ENCODE assay signal across 22 cellular contexts in genomic region chr10:865257-865656, GRCh38.
DNase-seq lines count a peak whose midpoint lies in the region; ATAC-seq and TF ChIP-seq lines count a peak whose summit lies in the region.
"Had no signal": no experiment of that assay in that cellular context is flagged by ENCODE, and none has a peak within 500 bp of the region (broad histone marks: within the 10 kb centered on the region; RNA-seq: fewer than 3 reads in every experiment).

No MANE protein-coding gene starts in this region.

- DNase-seq in activated CD8-positive, alpha-beta T cell treated with anti-CD3 and anti-CD28 coated beads for 36 hours, result no peak
- no peak for DNase-seq in activated CD8-positive, alpha-beta T cell treated with anti-CD3 and anti-CD28 coated beads, Interleukin-2, amount 10 ng/mL, durations not matched to agents 7 days and 5 days
- no peak for DNase-seq in endothelial cell (ENCODE audit: low spot score)
- DNase-seq in progenitor cell of endocrine pancreas (ENCODE audit: low spot score, unreplicated experiment), result no peak
- DNase-seq in OCI-M2 (lab: John Stamatoyannopoulos, UW; ENCODE audit: unreplicated experiment), result no peak
- no peak for DNase-seq in mesothelial cell of epicardium (ENCODE audit: low spot score in 2 of 2, unreplicated experiment in 2 of 2)
- DNase-seq: activated naive CD4-positive, alpha-beta T cell treated with anti-CD3 and anti-CD28 coated beads, Interleukin-2, amount 50 U/mL, for 16 hours; DMS79 treated with DMSO at 0.1 percent for 48 hours; effector CD8-positive, alpha-beta T cell; HCEC 1CT; mammary epithelial cell; NCI-H1092 treated with DMSO at 0.1 percent for 48 hours; NCI-H2171; NCI-H82; stimulated activated CD4-positive, alpha-beta T cell treated with anti-CD3 and anti-CD28 coated beads, Interleukin-4, amount 100 ng/mL, for 1 hour; T-cell; trophoblast cell had no signal

- no peak overlapping the region for H2AFZ ChIP-seq in Loucy (ENCODE audit: low read length)

- H4K20me1 ChIP-seq in Loucy (ENCODE audit: insufficient read depth, low read length, poor library complexity, severe bottlenecking), result peaks cover 11% of the 10 kb centered on the region

- CTCF ChIA-PET in activated CD8-positive, alpha-beta T cell treated with anti-CD3 and anti-CD28 coated beads for 36 hours (lab: Charles Lee), result no interaction called here
- CTCF ChIA-PET in activated CD8-positive, alpha-beta T cell treated with anti-CD3 and anti-CD28 coated beads, Interleukin-2, amount 10 ng/mL, durations not matched to agents 7 days and 5 days (lab: Charles Lee), result interaction anchor here (1.0 kb wide), 1 partner anchor 14 kb away, joined by 4 read pairs; no protein-coding TSS in a partner anchor

- ATAC-seq in activated CD8-positive, alpha-beta T cell treated with anti-CD3 and anti-CD28 coated beads for 36 hours, result no peak
- no peak for ATAC-seq in activated CD8-positive, alpha-beta T cell treated with anti-CD3 and anti-CD28 coated beads, Interleukin-2, amount 10 ng/mL, durations not matched to agents 7 days and 5 days
- no peak for ATAC-seq in GM19463 (IDR thresholded peaks at IDR 0.05; ENCODE audit: unreplicated experiment)
- ATAC-seq: T-cell had no signal

- peaks cover 41% of the 10 kb centered on the region for H3K79me2 ChIP-seq in Loucy (ENCODE audit: insufficient read depth, low read length)

- peaks cover 11% of the 10 kb centered on the region for H3K4me1 Mint-ChIP-seq in activated CD8-positive, alpha-beta T cell treated with anti-CD3 and anti-CD28 coated beads for 36 hours (ENCODE audit: low read depth)
- peaks cover 5% of the 10 kb centered on the region for H3K4me1 Mint-ChIP-seq in activated CD8-positive, alpha-beta T cell treated with anti-CD3 and anti-CD28 coated beads, Interleukin-2, amount 10 ng/mL, durations not matched to agents 7 days and 5 days (ENCODE audit: low read depth)
- H3K4me1 Mint-ChIP-seq in endothelial cell (ENCODE audit: unreplicated experiment) (peaks cover 16% of the 10 kb centered on the region), progenitor cell of endocrine pancreas (ENCODE audit: low read depth) (peaks cover 3% of the 10 kb centered on the region), mesothelial cell of epicardium (peaks cover 2% of the 10 kb centered on the region)
- H3K4me1 Mint-ChIP-seq: CD14-positive monocyte had no signal

- no peaks in the 10 kb centered on the region for H3K9me3 ChIP-seq in Loucy (ENCODE audit: insufficient read depth, low read depth, low read length)
- H3K9me3 ChIP-seq: A549, breast epithelium had no signal

- peaks cover 51% of the 10 kb centered on the region for H3K36me3 Mint-ChIP-seq in activated CD8-positive, alpha-beta T cell treated with anti-CD3 and anti-CD28 coated beads for 36 hours (ENCODE audit: low read depth)
- H3K36me3 Mint-ChIP-seq in activated CD8-positive, alpha-beta T cell treated with anti-CD3 and anti-CD28 coated beads, Interleukin-2, amount 10 ng/mL, durations not matched to agents 7 days and 5 days (ENCODE audit: low read depth), result peaks cover 57% of the 10 kb centered on the region
- H3K36me3 Mint-ChIP-seq in endothelial cell (ENCODE audit: low read depth, unreplicated experiment) (peaks cover 49% of the 10 kb centered on the region), progenitor cell of endocrine pancreas (ENCODE audit: insufficient read depth) (peaks cover 30% of the 10 kb centered on the region), mesothelial cell of epicardium (peaks cover 44% of the 10 kb centered on the region)

- no peak overlapping the region for H3K4me3 ChIP-seq in Loucy (ENCODE audit: low read length, poor library complexity, severe bottlenecking)
- H3K4me3 ChIP-seq: A549, breast epithelium had no signal

- POLR2A ChIA-PET in activated CD8-positive, alpha-beta T cell treated with anti-CD3 and anti-CD28 coated beads for 36 hours (lab: Charles Lee), result no interaction called here
- POLR2A ChIA-PET in activated CD8-positive, alpha-beta T cell treated with anti-CD3 and anti-CD28 coated beads, Interleukin-2, amount 10 ng/mL, durations not matched to agents 7 days and 5 days (lab: Charles Lee), result no interaction called here

- no peaks in the 10 kb centered on the region for H3K9me2 ChIP-seq in Loucy (replicated peaks; ENCODE audit: low read depth, low read length)

- H3F3A ChIP-seq in Loucy (ENCODE audit: low read depth), result no peaks in the 10 kb centered on the region

- no peak for TF ChIP-seq CTCF in activated CD8-positive, alpha-beta T cell treated with anti-CD3 and anti-CD28 coated beads for 36 hours (IDR thresholded peaks at IDR 0.05)
- TF ChIP-seq CTCF in Loucy (conservative IDR thresholded peaks at IDR 0.05; ENCODE audit: low read length) (peak; percentile 47), endothelial cell (IDR thresholded peaks at IDR 0.05; ENCODE audit: unreplicated experiment) (no peak), progenitor cell of endocrine pancreas (IDR thresholded peaks at IDR 0.05; ENCODE audit: unreplicated experiment) (no peak), mesothelial cell of epicardium (IDR thresholded peaks at IDR 0.05; ENCODE audit: unreplicated experiment) (no peak)

- H3K9ac ChIP-seq in Loucy (ENCODE audit: low read depth, low read length, poor library complexity, severe bottlenecking), result no peak overlapping the region

- peaks cover 76% of the 10 kb centered on the region for H3K36me3 ChIP-seq in Loucy (ENCODE audit: insufficient read depth, low read length)
- H3K36me3 ChIP-seq: breast epithelium had no signal

- H3K27me3 ChIP-seq in Loucy (ENCODE audit: insufficient read depth, low read length, poor library complexity, severe bottlenecking), result no peaks in the 10 kb centered on the region
- H3K27me3 ChIP-seq: breast epithelium had no signal

- H3K4me3 Mint-ChIP-seq in activated CD8-positive, alpha-beta T cell treated with anti-CD3 and anti-CD28 coated beads for 36 hours, result no peak overlapping the region
- no peak overlapping the region for H3K4me3 Mint-ChIP-seq in activated CD8-positive, alpha-beta T cell treated with anti-CD3 and anti-CD28 coated beads, Interleukin-2, amount 10 ng/mL, durations not matched to agents 7 days and 5 days
- H3K4me3 Mint-ChIP-seq in endothelial cell (ENCODE audit: unreplicated experiment) (peak overlapping the region; percentile 22), progenitor cell of endocrine pancreas (ENCODE audit: low read depth) (no peak overlapping the region), mesothelial cell of epicardium (no peak overlapping the region)
- H3K4me3 Mint-ChIP-seq: CD14-positive monocyte, T-cell had no signal

- intact Hi-C loops in activated CD8-positive, alpha-beta T cell treated with anti-CD3 and anti-CD28 coated beads for 36 hours (cut with micrococcal nuclease), result no loop called here

- H3K4me2 ChIP-seq in Loucy (ENCODE audit: low read depth, low read length, poor library complexity, severe bottlenecking), result no peak overlapping the region
- H3K4me2 ChIP-seq: A549 had no signal

- H3K9me3 Mint-ChIP-seq in activated CD8-positive, alpha-beta T cell treated with anti-CD3 and anti-CD28 coated beads for 36 hours, result no peaks in the 10 kb centered on the region
- H3K9me3 Mint-ChIP-seq in activated CD8-positive, alpha-beta T cell treated with anti-CD3 and anti-CD28 coated beads, Interleukin-2, amount 10 ng/mL, durations not matched to agents 7 days and 5 days (ENCODE audit: insufficient read depth), result no peaks in the 10 kb centered on the region
- no peaks in the 10 kb centered on the region for H3K9me3 Mint-ChIP-seq in endothelial cell (ENCODE audit: unreplicated experiment)
- no peaks in the 10 kb centered on the region for H3K9me3 Mint-ChIP-seq in progenitor cell of endocrine pancreas (ENCODE audit: low read depth)
- H3K9me3 Mint-ChIP-seq in mesothelial cell of epicardium, result no peaks in the 10 kb centered on the region
- H3K9me3 Mint-ChIP-seq: T-cell had no signal

- H3K27ac Mint-ChIP-seq in activated CD8-positive, alpha-beta T cell treated with anti-CD3 and anti-CD28 coated beads for 36 hours, result peak overlapping the region; percentile 28
- H3K27ac Mint-ChIP-seq in activated CD8-positive, alpha-beta T cell treated with anti-CD3 and anti-CD28 coated beads, Interleukin-2, amount 10 ng/mL, durations not matched to agents 7 days and 5 days, result no peak overlapping the region
- H3K27ac Mint-ChIP-seq in endothelial cell (ENCODE audit: unreplicated experiment) (peak overlapping the region; percentile 32), progenitor cell of endocrine pancreas (peak overlapping the region; percentile 56), mesothelial cell of epicardium (no peak overlapping the region)
- H3K27ac Mint-ChIP-seq: T-cell had no signal

- H3K4me1 ChIP-seq in Loucy (ENCODE audit: insufficient read depth, low read length, poor library complexity, severe bottlenecking), result no peaks in the 10 kb centered on the region
- H3K4me1 ChIP-seq: A549, breast epithelium had no signal

- no peaks in the 10 kb centered on the region for H3K27me3 Mint-ChIP-seq in activated CD8-positive, alpha-beta T cell treated with anti-CD3 and anti-CD28 coated beads for 36 hours
- H3K27me3 Mint-ChIP-seq in activated CD8-positive, alpha-beta T cell treated with anti-CD3 and anti-CD28 coated beads, Interleukin-2, amount 10 ng/mL, durations not matched to agents 7 days and 5 days (ENCODE audit: low read depth), result no peaks in the 10 kb centered on the region
- peaks cover 3% of the 10 kb centered on the region for H3K27me3 Mint-ChIP-seq in endothelial cell (ENCODE audit: unreplicated experiment)
- H3K27me3 Mint-ChIP-seq in progenitor cell of endocrine pancreas, result no peaks in the 10 kb centered on the region
- no peaks in the 10 kb centered on the region for H3K27me3 Mint-ChIP-seq in mesothelial cell of epicardium (ENCODE audit: low read depth)
- H3K27me3 Mint-ChIP-seq: T-cell had no signal

Comparison
In these comparisons a context has a peak if more than half of its experiments do, and no peak if none do; other contexts are left out.
1. H3K27ac Mint-ChIP-seq: peak in activated CD8-positive, alpha-beta T cell treated with anti-CD3 and anti-CD28 coated beads for 36 hours (single experiment), endothelial cell (single experiment) and progenitor cell of endocrine pancreas (single experiment); none in activated CD8-positive, alpha-beta T cell treated with anti-CD3 and anti-CD28 coated beads, Interleukin-2, amount 10 ng/mL, durations not matched to agents 7 days and 5 days (single experiment) and mesothelial cell of epicardium (single experiment).